Comparison of ENCODE assay signal across 23 cellular contexts in the genomic region with DNA sequence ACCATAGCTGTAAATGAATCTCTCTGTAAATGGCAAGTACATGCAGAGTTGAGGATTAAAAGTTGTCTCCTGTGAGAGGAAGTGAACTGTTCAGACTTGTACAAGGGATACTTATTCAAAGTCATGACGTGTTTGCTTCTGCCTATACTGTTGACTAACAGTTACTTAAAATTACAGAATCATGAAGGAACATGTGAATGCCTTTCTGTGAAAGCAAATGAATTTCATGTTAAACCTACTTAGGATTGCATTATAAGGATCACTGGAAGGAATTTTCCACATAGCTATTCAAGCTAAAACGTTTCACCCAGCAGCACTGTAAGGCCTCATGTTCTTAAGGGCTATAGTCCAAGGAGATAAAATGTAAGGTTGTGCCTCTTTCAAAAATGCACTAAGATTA.
DNase-seq lines count a peak whose midpoint lies in the region; ATAC-seq, FAIRE-seq and TF ChIP-seq lines count a peak whose summit lies in the region.
"Had no signal": no experiment of that assay in that cellular context is flagged by ENCODE, and none has a peak within 500 bp of the region (broad histone marks: within the 10 kb centered on the region; RNA-seq: fewer than 3 reads in every experiment).

No MANE protein-coding gene starts in this region.

- RAD21 ChIA-PET in GM12878 (lab: Charles Lee; ENCODE audit: unreplicated experiment), result no interaction called here

- H2AFZ ChIP-seq in GM12878 (ENCODE audit: control insufficient read depth, low read depth, low read length), result no peak overlapping the region

- DNase-seq in activated CD4-positive, alpha-beta T cell treated with anti-CD3 and anti-CD28 coated beads, Interleukin-2, amount 10 ng/mL, durations not matched to agents 24 days and 14 days, result peak; percentile 6
- DNase-seq in activated CD4-positive, alpha-beta T cell treated with anti-CD3 and anti-CD28 coated beads for 48 hours, result no peak
- DNase-seq in GM12878 (ENCODE audit: low read depth, low spot score), result no peak
- peak; percentile 34 to 53 for DNase-seq in foreskin fibroblast
- no peak for DNase-seq in type B pancreatic cell (ENCODE audit: extremely low spot score, unreplicated experiment)
- DNase-seq in endodermal cell, result no peak
- no peak for DNase-seq in NCI-H2081 treated with DMSO at 0.1 percent for 48 hours (lab: John Stamatoyannopoulos, UW)
- no peak for DNase-seq in AG08395 (ENCODE audit: low spot score)
- DNase-seq: activated CD4-positive, alpha-beta T cell treated with anti-CD3 and anti-CD28 coated beads for 36 hours; CD4-positive, alpha-beta memory T cell; EL; left ventricle myocardium superior; naive thymus-derived CD4-positive, alpha-beta T cell; NCI-H187 treated with DMSO at 0.1 percent for 48 hours; NCI-H748 treated with DMSO at 0.1 percent for 48 hours; psoas muscle; SHP77; substantia nigra had no signal

- TF ChIP-seq POLR2A in GM12878 (IDR thresholded peaks at IDR 0.05; ENCODE audit: low read depth, low read length), result no peak

- in situ Hi-C loops in GM12878 (cut with MboI), result no loop called here

- FAIRE-seq in GM12878 (lab: Jason Lieb, UNC), result no peak
- FAIRE-seq: A549, endothelial cell of umbilical vein, GM12892 had no signal

- POLR2A ChIA-PET in GM12878 (lab: Charles Lee), result no interaction called here

- H3K4me1 Mint-ChIP-seq in activated CD4-positive, alpha-beta T cell treated with anti-CD3 and anti-CD28 coated beads, Interleukin-2, amount 10 ng/mL, durations not matched to agents 24 days and 14 days, result no peaks in the 10 kb centered on the region
- H3K4me1 Mint-ChIP-seq in type B pancreatic cell (ENCODE audit: unreplicated experiment), result peaks cover 38% of the 10 kb centered on the region
- H3K4me1 Mint-ChIP-seq in endodermal cell, result peaks cover 18% of the 10 kb centered on the region
- H3K4me1 Mint-ChIP-seq: activated CD4-positive, alpha-beta T cell treated with anti-CD3 and anti-CD28 coated beads for 36 hours had no signal

- no peak for TF ChIP-seq RAD21 in GM12878 (IDR thresholded peaks at IDR 0.05; ENCODE audit: insufficient read depth, low read depth, low read length)

- no peaks in the 10 kb centered on the region for H4K20me1 ChIP-seq in GM12878 (ENCODE audit: control insufficient read depth, insufficient read depth)

- peaks cover 14% of the 10 kb centered on the region for H3K27me3 Mint-ChIP-seq in activated CD4-positive, alpha-beta T cell treated with anti-CD3 and anti-CD28 coated beads, Interleukin-2, amount 10 ng/mL, durations not matched to agents 24 days and 14 days
- H3K27me3 Mint-ChIP-seq in type B pancreatic cell (no peaks in the 10 kb centered on the region), endodermal cell (ENCODE audit: insufficient read depth) (no peaks in the 10 kb centered on the region)

- H3K79me2 ChIP-seq in GM12878 (ENCODE audit: control insufficient read depth, insufficient read depth, low read length), result no peaks in the 10 kb centered on the region

- WGBS in GM12878 (ENCODE audit: insufficient coverage, insufficient replicate concordance, low lambda C conversion rate, missing lambda C conversion rate), result 0% methylated on average over 2 of the region's 2 CpGs
- 39 to 43% methylated on average over 2 of the region's 2 CpGs for WGBS in endodermal cell (ENCODE audit: insufficient coverage in 1 of 2, insufficient read length in 1 of 2), 2 experiments

- H3K4me2 ChIP-seq in GM12878 (ENCODE audit: control insufficient read depth, insufficient read depth), result no peak overlapping the region
- H3K4me2 ChIP-seq: A549 had no signal

- H3K9me3 ChIP-seq in GM12878 (replicated peaks; ENCODE audit: control insufficient read depth, insufficient read depth, low read length) (no peaks in the 10 kb centered on the region), endodermal cell (ENCODE audit: control insufficient read depth, low read length) (no peaks in the 10 kb centered on the region)
- H3K9me3 ChIP-seq: A549, psoas muscle had no signal

- SMC1A ChIA-PET in GM12878 (lab: Charles Lee; ENCODE audit: uncharacterized antibody, unreplicated experiment), result no interaction called here

- no TSS peak for BruUV-seq in GM12878 (replicated peaks; lab: Mats Ljungman, UMichigan)

- H3K9ac ChIP-seq in GM12878 (ENCODE audit: control insufficient read depth, insufficient read depth, low read length) (no peak overlapping the region), endodermal cell (ENCODE audit: extremely low read depth, low read length, poor library complexity, severe bottlenecking) (no peak overlapping the region)

- no peaks in the 10 kb centered on the region; a peak in 1 of 4 replicates for H3K27me3 ChIP-seq in GM12878 (replicated peaks in 1 of 2; ENCODE audit: control insufficient read depth in 2 of 2, insufficient read depth in 2 of 2, low read length in 1 of 2)
- H3K27me3 ChIP-seq in endodermal cell (ENCODE audit: control insufficient read depth, insufficient read depth, low read length, poor library complexity, severe bottlenecking), result no peaks in the 10 kb centered on the region

- H3K4me3 ChIP-seq in GM12878, result no peak overlapping the region
- no peak overlapping the region for H3K4me3 ChIP-seq in foreskin fibroblast (ENCODE audit: low read depth in 1 of 2, low read length in 2 of 2)
- no peak overlapping the region for H3K4me3 ChIP-seq in endodermal cell (ENCODE audit: low read length)
- H3K4me3 ChIP-seq: A549, psoas muscle had no signal

- TF ChIP-seq EP300 in GM12878 (IDR thresholded peaks at IDR 0.05; ENCODE audit: borderline replicate concordance in 1 of 2, control insufficient read depth in 1 of 2, low read depth in 2 of 2, low read length in 2 of 2), result no peak

- no peaks in the 10 kb centered on the region for H3K9me3 Mint-ChIP-seq in activated CD4-positive, alpha-beta T cell treated with anti-CD3 and anti-CD28 coated beads, Interleukin-2, amount 10 ng/mL, durations not matched to agents 24 days and 14 days
- H3K9me3 Mint-ChIP-seq in type B pancreatic cell (peaks cover 5% of the 10 kb centered on the region), endodermal cell (no peaks in the 10 kb centered on the region)
- H3K9me3 Mint-ChIP-seq: activated naive CD4-positive, alpha-beta T cell treated with anti-CD3 and anti-CD28 coated beads, Interleukin-2, amount 50 U/mL, for 72 hours; CD4-positive, alpha-beta memory T cell; naive thymus-derived CD4-positive, alpha-beta T cell; T-helper 2 cell treated with Interferon-gamma antibody and Interleukin-4, amounts not matched to agents 5 μg/mL and 100 μg/mL, for 36 hours had no signal

- H3K4me1 ChIP-seq in GM12878 (ENCODE audit: control insufficient read depth, insufficient read depth, low read length), result no peaks in the 10 kb centered on the region
- peaks cover 4% of the 10 kb centered on the region for H3K4me1 ChIP-seq in endodermal cell (ENCODE audit: control insufficient read depth, insufficient read depth, low read length)
- H3K4me1 ChIP-seq: psoas muscle had no signal

- H3K27ac Mint-ChIP-seq in activated CD4-positive, alpha-beta T cell treated with anti-CD3 and anti-CD28 coated beads, Interleukin-2, amount 10 ng/mL, durations not matched to agents 24 days and 14 days, result no peak overlapping the region
- H3K27ac Mint-ChIP-seq in type B pancreatic cell (peak overlapping the region; percentile 71), endodermal cell (no peak overlapping the region)
- H3K27ac Mint-ChIP-seq: activated CD4-positive, alpha-beta T cell treated with anti-CD3 and anti-CD28 coated beads for 36 hours; activated naive CD4-positive, alpha-beta T cell treated with anti-CD3 and anti-CD28 coated beads, Interleukin-2, amount 50 U/mL, for 72 hours; CD4-positive, alpha-beta memory T cell; naive thymus-derived CD4-positive, alpha-beta T cell; T-helper 2 cell treated with Interferon-gamma antibody and Interleukin-4, amounts not matched to agents 5 μg/mL and 100 μg/mL, for 36 hours had no signal

- CTCF ChIA-PET in GM12878 (lab: Yijun Ruan, JAX), result no interaction called here

- H3K36me3 ChIP-seq in GM12878 (ENCODE audit: control insufficient read depth in 2 of 2, insufficient read depth in 2 of 2, low read length in 1 of 2) (no peaks in the 10 kb centered on the region), endodermal cell (ENCODE audit: control insufficient read depth, insufficient read depth, low read length) (peaks cover 85% of the 10 kb centered on the region)

- intact Hi-C loops in activated CD4-positive, alpha-beta T cell treated with anti-CD3 and anti-CD28 coated beads, Interleukin-2, amount 10 ng/mL, durations not matched to agents 24 days and 14 days (cut with micrococcal nuclease), result no loop called here
- intact Hi-C loops in GM12878 (cut with micrococcal nuclease; ENCODE audit: unreplicated experiment), result no loop called here

- TF ChIP-seq CTCF in GM12878 (IDR thresholded peaks at IDR 0.05 in 2 of 3, conservative IDR thresholded peaks at IDR 0.05 in 1 of 3; ENCODE audit: control insufficient read depth in 2 of 3, extremely low read depth in 1 of 3, insufficient read depth in 1 of 3, low read depth in 3 of 3, low read length in 3 of 3), result no peak
- no peak for TF ChIP-seq CTCF in foreskin fibroblast (IDR thresholded peaks at IDR 0.05; ENCODE audit: low read depth, low read length)
- no peak for TF ChIP-seq CTCF in type B pancreatic cell (conservative IDR thresholded peaks at IDR 0.05)
- TF ChIP-seq CTCF in endodermal cell (conservative IDR thresholded peaks at IDR 0.05), result no peak

- ATAC-seq in GM12878, result 0 out of 3 replicates have a peak, but pooled peaks have one; percentile 27
- ATAC-seq: A549; activated CD4-positive, alpha-beta T cell treated with anti-CD3 and anti-CD28 coated beads for 36 hours; activated naive CD4-positive, alpha-beta T cell treated with anti-CD3 and anti-CD28 coated beads, Interleukin-2, amount 50 U/mL, for 72 hours; left ventricle myocardium superior; naive thymus-derived CD4-positive, alpha-beta T cell; psoas muscle had no signal

- H3K4me3 Mint-ChIP-seq in activated CD4-positive, alpha-beta T cell treated with anti-CD3 and anti-CD28 coated beads, Interleukin-2, amount 10 ng/mL, durations not matched to agents 24 days and 14 days, result no peak overlapping the region
- H3K4me3 Mint-ChIP-seq in type B pancreatic cell (no peak overlapping the region), endodermal cell (no peak overlapping the region)
- H3K4me3 Mint-ChIP-seq: activated CD4-positive, alpha-beta T cell treated with anti-CD3 and anti-CD28 coated beads for 36 hours; CD4-positive, alpha-beta memory T cell; naive thymus-derived CD4-positive, alpha-beta T cell; T-helper 2 cell treated with Interferon-gamma antibody and Interleukin-4, amounts not matched to agents 5 μg/mL and 100 μg/mL, for 36 hours had no signal

- H3K36me3 Mint-ChIP-seq in activated CD4-positive, alpha-beta T cell treated with anti-CD3 and anti-CD28 coated beads, Interleukin-2, amount 10 ng/mL, durations not matched to agents 24 days and 14 days (ENCODE audit: low read depth), result no peaks in the 10 kb centered on the region
- H3K36me3 Mint-ChIP-seq in type B pancreatic cell (peaks cover 51% of the 10 kb centered on the region), endodermal cell (ENCODE audit: low read depth) (peaks cover 61% of the 10 kb centered on the region)
- H3K36me3 Mint-ChIP-seq: activated naive CD4-positive, alpha-beta T cell treated with anti-CD3 and anti-CD28 coated beads, Interleukin-2, amount 50 U/mL, for 72 hours; CD4-positive, alpha-beta memory T cell; naive thymus-derived CD4-positive, alpha-beta T cell had no signal

- no peak overlapping the region for H3K27ac ChIP-seq in GM12878 (ENCODE audit: control insufficient read depth, insufficient read depth)
- no peak overlapping the region for H3K27ac ChIP-seq in endodermal cell (ENCODE audit: low read depth, low read length)
- H3K27ac ChIP-seq: A549, psoas muscle had no signal

Comparison
In these comparisons a context has a peak if more than half of its experiments do, and no peak if none do; other contexts are left out.
1. DNase-seq: peak in activated CD4-positive, alpha-beta T cell treated with anti-CD3 and anti-CD28 coated beads, Interleukin-2, amount 10 ng/mL, durations not matched to agents 24 days and 14 days (single experiment) and foreskin fibroblast (2 of 2); none in activated CD4-positive, alpha-beta T cell treated with anti-CD3 and anti-CD28 coated beads for 48 hours (single experiment), GM12878 (single experiment), type B pancreatic cell (single experiment), endodermal cell (single experiment), NCI-H2081 treated with DMSO at 0.1 percent for 48 hours (single experiment) and AG08395 (single experiment).